In the genomic region with DNA sequence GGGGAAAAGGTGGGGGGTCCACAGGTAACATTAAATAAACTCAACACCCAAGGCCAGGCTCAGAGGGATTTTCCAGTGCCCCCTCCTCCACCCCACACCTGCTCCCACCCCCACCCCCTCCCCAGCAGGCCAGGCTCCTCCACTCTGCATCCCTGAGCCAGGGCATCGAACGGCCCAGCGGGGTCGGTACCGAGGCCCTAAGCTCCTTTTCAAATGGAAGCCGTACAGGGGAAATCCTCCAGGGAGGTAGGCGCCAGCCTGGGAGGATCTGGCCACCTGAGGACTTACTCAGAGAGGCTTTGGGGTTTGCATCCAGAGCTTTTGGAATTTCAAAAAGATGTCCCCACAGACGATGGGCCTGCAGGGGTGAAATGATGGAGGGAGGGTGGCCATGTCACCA, we compare ENCODE assay signal across 20 cellular contexts. TPM values are rescaled to one million over a fixed set of nuclear protein-coding genes. Genes with fewer than 3 reads are reported as not detected.
DNase-seq lines count a peak whose midpoint lies in the region; ATAC-seq, FAIRE-seq and TF ChIP-seq lines count a peak whose summit lies in the region.
"Had no signal": no experiment of that assay in that cellular context is flagged by ENCODE, and none has a peak within 500 bp of the region (broad histone marks: within the 10 kb centered on the region; RNA-seq: fewer than 3 reads in every experiment).

No MANE protein-coding gene starts in this region.

- no peak overlapping the region for H3K4me2 ChIP-seq in HepG2 (ENCODE audit: low read depth, low read length)

- peak overlapping the region in 1 of 8 donors; percentile 86 for H3K27ac Mint-ChIP-seq in CD8-positive, alpha-beta memory T cell
- peak overlapping the region; percentile 97 for H3K27ac Mint-ChIP-seq in T-cell

- H3K9me3 ChIP-seq in CD8-positive, alpha-beta memory T cell (ENCODE audit: low read length): no peaks in the 10 kb centered on the region
- no peaks in the 10 kb centered on the region for H3K9me3 ChIP-seq in HepG2 (ENCODE audit: low read length)
- peaks cover 9% of the 10 kb centered on the region for H3K9me3 ChIP-seq in suprapubic skin
- H3K9me3 ChIP-seq: Caco-2, testis had no signal

- no peak for ATAC-seq in T-cell (replicated peaks in 1 of 4)
- ATAC-seq in HepG2: no peak
- no peak for ATAC-seq in GM18907 (IDR thresholded peaks at IDR 0.05; ENCODE audit: unreplicated experiment)
- no peak for ATAC-seq in GM18873 (IDR thresholded peaks at IDR 0.05; ENCODE audit: low FRiP score, unreplicated experiment)
- ATAC-seq: activated CD8-positive, alpha-beta memory T cell treated with anti-CD3 and anti-CD28 coated beads, Interleukin-2, amount 10 ng/mL, durations not matched to agents 7 days and 5 days; esophagus mucosa; GM12878 had no signal

- H3K79me2 ChIP-seq in HepG2 (ENCODE audit: insufficient read depth, low read length): no peaks in the 10 kb centered on the region

- peak overlapping the region; percentile 79 for H3K27ac ChIP-seq in CD8-positive, alpha-beta memory T cell (ENCODE audit: low read depth, low read length)
- no peak overlapping the region for H3K27ac ChIP-seq in HepG2 (ENCODE audit: extremely low read length, insufficient read depth, low read length)
- H3K27ac ChIP-seq in suprapubic skin: peak overlapping the region; percentile 84

- no peak for DNase-seq in CD8-positive, alpha-beta memory T cell
- DNase-seq in T-cell (no peak), HepG2 (ENCODE audit: low spot score) (no peak), suprapubic skin (ENCODE audit: low spot score in 2 of 2) (no peak), NCI-H187 treated with DMSO at 0.1 percent for 48 hours (lab: John Stamatoyannopoulos, UW) (no peak), head of caudate nucleus (no peak)
- DNase-seq: activated CD8-positive, alpha-beta memory T cell treated with anti-CD3 and anti-CD28 coated beads, Interleukin-2, amount 10 ng/mL, durations not matched to agents 7 days and 5 days; activated effector memory CD4-positive, alpha-beta T cell treated with anti-CD3 and anti-CD28 coated beads, Interleukin-2, amount 50 U/mL, for 16 hours; dermis blood vessel endothelial cell; GM23248; NCI-H774; RPMI8226; stimulated activated CD4-positive, alpha-beta T cell treated with anti-CD3 and anti-CD28 coated beads, Interleukin-1b, Interleukin-23, amount 100 ng/mL, for 48 hours; testis had no signal

- H3K9me3 Mint-ChIP-seq in CD8-positive, alpha-beta memory T cell: no peaks in the 10 kb centered on the region
- no peaks in the 10 kb centered on the region for H3K9me3 Mint-ChIP-seq in T-cell
- H3K9me3 Mint-ChIP-seq: T-helper 1 cell treated with Interleukin-12 subunit alpha and Interleukin-12 subunit beta and Interleukin-4 antibody, amounts not matched to agents 30 μg/mL and 1 μg/mL, for 36 hours had no signal

- H3K36me3 Mint-ChIP-seq in CD8-positive, alpha-beta memory T cell: peaks cover 0 to 4% (median 0%) of the 10 kb centered on the region in 3 donors
- H3K36me3 Mint-ChIP-seq in T-cell: peaks cover 5% of the 10 kb centered on the region
- H3K36me3 Mint-ChIP-seq: activated CD8-positive, alpha-beta memory T cell treated with anti-CD3 and anti-CD28 coated beads, Interleukin-2, amount 10 ng/mL, durations not matched to agents 7 days and 5 days had no signal

- no peak overlapping the region for H3K4me3 Mint-ChIP-seq in CD8-positive, alpha-beta memory T cell
- no peak overlapping the region for H3K4me3 Mint-ChIP-seq in T-cell
- H3K4me3 Mint-ChIP-seq: activated CD8-positive, alpha-beta memory T cell treated with anti-CD3 and anti-CD28 coated beads, Interleukin-2, amount 10 ng/mL, durations not matched to agents 7 days and 5 days; T-helper 1 cell treated with Interleukin-12 subunit alpha and Interleukin-12 subunit beta and Interleukin-4 antibody, amounts not matched to agents 30 μg/mL and 1 μg/mL, for 36 hours had no signal

- POLR2A ChIA-PET in CD8-positive, alpha-beta memory T cell (lab: Charles Lee): interaction anchor here (0.6 to 1.5 kb wide), 5 partner anchors 9 to 385 kb away, joined by 3 to 6 read pairs (median 3); no protein-coding TSS in a partner anchor
- POLR2A ChIA-PET in T-cell (lab: Charles Lee): interaction anchor here (0.5 to 0.6 kb wide), 4 partner anchors 9 to 40 kb away, joined by 4 to 6 read pairs (median 5); no protein-coding TSS in a partner anchor
- POLR2A ChIA-PET in HepG2 (lab: Yijun Ruan, JAX): interaction anchor here (1.0 to 8.5 kb wide), 9 partner anchors 8 to 369 kb away, joined by 4 to 97 read pairs (median 28); partner anchors contain the start of gene ZFP36L2

- H3K4me3 ChIP-seq in CD8-positive, alpha-beta memory T cell (ENCODE audit: low read length): no peak overlapping the region
- no peak overlapping the region for H3K4me3 ChIP-seq in HepG2 (replicated peaks in 1 of 3; ENCODE audit: insufficient read depth in 1 of 3, low read depth in 2 of 3, low read length in 3 of 3)
- no peak overlapping the region for H3K4me3 ChIP-seq in suprapubic skin
- H3K4me3 ChIP-seq: GM12878, testis had no signal

- H3K4me1 ChIP-seq in CD8-positive, alpha-beta memory T cell (ENCODE audit: insufficient read depth, low read length): peaks cover 70% of the 10 kb centered on the region
- peaks cover 77% of the 10 kb centered on the region for H3K4me1 ChIP-seq in HepG2 (ENCODE audit: insufficient read depth, low read length)
- peaks cover 32% of the 10 kb centered on the region for H3K4me1 ChIP-seq in suprapubic skin

- in situ Hi-C loops in HepG2 (cut with HindIII; ENCODE audit: extremely low pct_ligation_motif_present, low pct_unique_long_range_greater_than_20kb): no loop called here

- intact Hi-C loops in HepG2 (cut with micrococcal nuclease; ENCODE audit: unreplicated experiment) (loop anchor here (2.0 kb wide), 2 partner anchors 15 to 21 kb away; no protein-coding TSS in a partner anchor), head of caudate nucleus (cut with DNase I) (no loop called here)

- peaks cover 0 to 2% of the 10 kb centered on the region in 2 donors for H3K27me3 Mint-ChIP-seq in CD8-positive, alpha-beta memory T cell
- no peaks in the 10 kb centered on the region for H3K27me3 Mint-ChIP-seq in T-cell
- H3K27me3 Mint-ChIP-seq: activated CD8-positive, alpha-beta memory T cell treated with anti-CD3 and anti-CD28 coated beads, Interleukin-2, amount 10 ng/mL, durations not matched to agents 7 days and 5 days had no signal

- no peak overlapping the region for H3K9ac ChIP-seq in HepG2 (ENCODE audit: insufficient read depth, low read depth, low read length)

- CTCF ChIA-PET in CD8-positive, alpha-beta memory T cell (lab: Charles Lee): interaction anchor here (0.8 to 26.3 kb wide), 8 partner anchors 9 to 46 kb away, joined by 3 to 580 read pairs (median 4); partner anchors contain the start of gene ZFP36L2
- CTCF ChIA-PET in T-cell (lab: Charles Lee): interaction anchor here (0.5 to 0.7 kb wide), 2 partner anchors 32 to 299 kb away, joined by 3 to 4 read pairs; no protein-coding TSS in a partner anchor
- CTCF ChIA-PET in HepG2 (lab: Yijun Ruan, JAX; ENCODE audit: low intra/inter-chr PET ratio, low total read pairs): no interaction called here

- no peak for FAIRE-seq in HepG2 (lab: Jason Lieb, UNC)
- FAIRE-seq: GM12878 had no signal

- peaks cover 68 to 77% (median 72%) of the 10 kb centered on the region in 3 donors for H3K4me1 Mint-ChIP-seq in CD8-positive, alpha-beta memory T cell
- peaks cover 74 to 78% (median 77%) of the 10 kb centered on the region in 3 donors for H3K4me1 Mint-ChIP-seq in T-cell

- H2AFZ ChIP-seq in HepG2 (ENCODE audit: low read length): no peak overlapping the region

- no peaks in the 10 kb centered on the region for H3K27me3 ChIP-seq in CD8-positive, alpha-beta memory T cell (ENCODE audit: insufficient read depth, low read length, poor library complexity, severe bottlenecking)
- H3K27me3 ChIP-seq in HepG2 (ENCODE audit: control insufficient read depth in 1 of 2, insufficient read depth in 2 of 2, low read length in 2 of 2): no peaks in the 10 kb centered on the region
- no peaks in the 10 kb centered on the region for H3K27me3 ChIP-seq in suprapubic skin
- H3K27me3 ChIP-seq: testis had no signal

- TF ChIP-seq POLR2A in HepG2 (IDR thresholded peaks at IDR 0.05; ENCODE audit: insufficient read depth in 1 of 2, low read depth in 2 of 2, low read length in 2 of 2) (no peak), suprapubic skin (IDR thresholded peaks at IDR 0.05) (no peak)

- H3K36me3 ChIP-seq in CD8-positive, alpha-beta memory T cell (ENCODE audit: insufficient read depth, low read length): no peaks in the 10 kb centered on the region
- H3K36me3 ChIP-seq in HepG2 (replicated peaks in 1 of 2; ENCODE audit: control insufficient read depth in 1 of 2, insufficient read depth in 2 of 2, low read length in 2 of 2): no peaks in the 10 kb centered on the region
- H3K36me3 ChIP-seq in suprapubic skin: no peaks in the 10 kb centered on the region

- TF ChIP-seq CTCF in HepG2 (CRISPR knock-in tag; IDR thresholded peaks at IDR 0.05) (no peak), suprapubic skin (IDR thresholded peaks at IDR 0.05) (no peak)

- TF ChIP-seq EP300 in HepG2 (IDR thresholded peaks at IDR 0.05; ENCODE audit: low read depth in 2 of 2, low read length in 2 of 2) (no peak), HepG2 (CRISPR knock-in tag; IDR thresholded peaks at IDR 0.05; ENCODE audit: borderline replicate concordance) (no peak), suprapubic skin (IDR thresholded peaks at IDR 0.05) (no peak)

- WGBS in HepG2 (ENCODE audit: low lambda C conversion rate): 87% methylated on average over 8 of the region's 8 CpGs
- WGBS in suprapubic skin: 94% methylated on average over 8 of the region's 8 CpGs

- BruUV-seq in HepG2 (replicated peaks; lab: Mats Ljungman, UMichigan): no TSS peak

- no peaks in the 10 kb centered on the region for H4K20me1 ChIP-seq in HepG2 (ENCODE audit: insufficient read depth, low read length)

- TF ChIP-seq RAD21 in HepG2 (CRISPR knock-in tag; IDR thresholded peaks at IDR 0.05): no peak

RNA-seq across cellular contexts. Expression of gene ZFP36L2, which starts 46.5 kb away (rescaled TPM):
- total RNA-seq in CD8-positive, alpha-beta memory T cell: 10 to 100 TPM; 98.0 to 98.6 TPM
- polyA plus RNA-seq in CD8-positive, alpha-beta memory T cell: 737 TPM
- total RNA-seq in T-cell (100 to 1,000 TPM; 329 to 974 (median 377) TPM), HepG2 (2016; rRNA removed; fragmentation: Illumina TruSeq; extraction: Trizol) (21.8 and 32.5 TPM in 2 replicates), suprapubic skin (100 to 1,000 TPM; 198 to 238 (median 223) TPM)
- total RNA-seq in HepG2 (2016; cell fraction: cytosol; rRNA removed; fragmentation: Illumina TruSeq; extraction: Trizol; ENCODE audit: low read depth): 10.9 and 11.1 TPM in 2 replicates
- 20.7 and 30.7 TPM in 2 replicates for total RNA-seq in HepG2 (2016; cell fraction: insoluble cytoplasmic fraction; rRNA removed; fragmentation: Illumina TruSeq; extraction: Trizol)
- total RNA-seq in HepG2 (2016; cell fraction: membrane; rRNA removed; fragmentation: Illumina TruSeq; extraction: Trizol): 45.2 and 45.6 TPM in 2 replicates
- 28.9 and 31.5 TPM in 2 replicates for total RNA-seq in HepG2 (2016; cell fraction: nucleus; rRNA removed; fragmentation: Illumina TruSeq; extraction: Trizol)
- polyA plus RNA-seq in HepG2 (2011; rRNA removed): 11.2 and 12.5 TPM in 2 replicates
- polyA plus RNA-seq in HepG2 (2011; cell fraction: cytosol; rRNA removed): 6.8 and 9.1 TPM in 2 replicates
- 13.5 and 16.7 TPM in 2 replicates for polyA plus RNA-seq in HepG2 (2011; cell fraction: nucleus; rRNA removed)
- polyA plus RNA-seq in HepG2 (2012): 52.4 and 60.8 TPM in 2 replicates
- 10.6 and 12.4 TPM in 2 replicates for polyA plus RNA-seq in HepG2 (2016; cell fraction: cytosol; fragmentation: Illumina TruSeq; extraction: Trizol; ENCODE audit: low read depth)
- polyA plus RNA-seq in HepG2 (2016; cell fraction: insoluble cytoplasmic fraction; fragmentation: Illumina TruSeq; extraction: Trizol; ENCODE audit: low read depth): 78.1 and 90.4 TPM in 2 replicates
- 44.3 and 47.5 TPM in 2 replicates for polyA plus RNA-seq in HepG2 (2016; cell fraction: membrane; fragmentation: Illumina TruSeq; extraction: Trizol; ENCODE audit: low read depth)
- polyA plus RNA-seq in HepG2 (2016; cell fraction: nucleus; fragmentation: Illumina TruSeq; extraction: Trizol; ENCODE audit: insufficient read depth, low read depth): 95.3 and 99.0 TPM in 2 replicates
- 3.9 and 12.4 TPM in 2 replicates for polyA minus RNA-seq in HepG2 (2011; rRNA and poly(A)+ RNA removed; ENCODE audit: low replicate concordance)
- polyA minus RNA-seq in HepG2 (2011; cell fraction: cytosol; rRNA and poly(A)+ RNA removed): 25.5 and 27.1 TPM in 2 replicates
- polyA minus RNA-seq in HepG2 (2011; cell fraction: nucleus; rRNA and poly(A)+ RNA removed): 10.1 and 12.1 TPM in 2 replicates
